Comparison of ENCODE assay signal across 31 cellular contexts in the genomic region with DNA sequence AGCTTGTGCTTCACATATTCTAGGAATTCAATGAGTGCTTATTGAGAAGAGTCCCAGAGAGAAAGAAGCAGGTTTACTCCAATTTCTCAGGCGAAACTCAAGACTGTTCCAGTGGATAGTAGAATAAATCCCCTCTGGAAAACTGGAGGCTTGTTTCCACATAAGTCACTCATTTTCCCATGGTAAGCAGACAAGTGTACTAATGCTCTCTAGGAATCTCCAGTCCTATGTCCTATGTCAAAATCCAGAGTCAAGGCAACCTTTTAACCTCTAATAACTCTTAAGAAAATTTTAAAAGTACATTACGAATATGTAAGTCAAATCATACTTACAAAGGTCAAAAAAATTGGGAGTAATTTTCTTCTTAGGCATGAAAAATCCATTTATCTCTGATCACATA. TPM values are rescaled to one million over a fixed set of nuclear protein-coding genes. Genes with fewer than 3 reads are reported as not detected.
"Had no signal": no experiment of that assay in that cellular context is flagged by ENCODE, and none has a peak within 500 bp of the region (broad histone marks: within the 10 kb centered on the region; RNA-seq: fewer than 3 reads in every experiment).

No MANE protein-coding gene starts in this region.

- FAIRE-seq: urothelium cell line had no signal

- H3K9me3 ChIP-seq: stomach, suprapubic skin, testis, thoracic aorta, thyroid gland, tibial artery, tibial nerve, transverse colon, upper lobe of left lung, upper lobe of right lung, uterus, vagina had no signal

- H3K4me1 ChIP-seq: stomach, suprapubic skin, testis, thyroid gland, tibial artery, tibial nerve, upper lobe of left lung, upper lobe of right lung, uterus, vagina had no signal

- H3K4me3 ChIP-seq: stomach, suprapubic skin, testis, thoracic aorta, thyroid gland, tibial artery, tibial nerve, transverse colon, upper lobe of left lung, upper lobe of right lung, uterus, vagina had no signal

- DNase-seq: stimulated activated CD4-positive, alpha-beta T cell treated with anti-CD3 and anti-CD28 coated beads, Interleukin-2, amount 100 ng/mL, for 48 hours; stimulated activated CD4-positive, alpha-beta T cell treated with anti-CD3 and anti-CD28 coated beads, Interleukin-4, amount 100 ng/mL, for 1 hour; stimulated activated CD4-positive, alpha-beta T cell treated with anti-CD3 and anti-CD28 coated beads, Interleukin-4, amount 100 ng/mL, for 24 hours; stimulated activated CD4-positive, alpha-beta T cell treated with anti-CD3 and anti-CD28 coated beads, Interleukin-4, amount 100 ng/mL, for 4 hours; stimulated activated CD8-positive, alpha-beta memory T cell treated with anti-CD3 and anti-CD28 coated beads, Interleukin-4, amount 100 ng/mL, for 48 hours; stimulated activated naive B cell treated with anti-CD40 and anti-IgM and Interleukin-4, amounts not matched to agents 10 μg/mL and 1 μg/mL and 100 μg/mL, for 72 hours; stimulated activated naive CD4-positive, alpha-beta T cell; stimulated activated naive CD4-positive, alpha-beta T cell treated with Interleukin-2 at 50 U/mL for 16 hours; stimulated activated naive CD8-positive, alpha-beta T cell treated with anti-CD3 and anti-CD28 coated beads, Interleukin-15, amount 100 ng/mL, for 72 hours; stimulated activated naive CD8-positive, alpha-beta T cell treated with anti-CD3 and anti-CD28 coated beads, Interleukin-15, Interleukin-2, amounts not matched to agents 100 U/mL and 50 U/mL, for 24 hours; stomach; substantia nigra; testis; thyroid gland; tibial artery; transverse colon; trophoblast cell; upper lobe of left lung; upper lobe of right lung; uterus had no signal

- H3K27me3 ChIP-seq: stomach, suprapubic skin, testis, thyroid gland, tibial artery, tibial nerve, transverse colon, upper lobe of left lung, upper lobe of right lung, uterus, vagina had no signal

- H3K36me3 ChIP-seq: thyroid gland, uterus had no signal

- ATAC-seq: stimulated activated effector memory CD8-positive, alpha-beta T cell treated with anti-CD3 and anti-CD28 coated beads, Interleukin-12 subunit alpha, Interleukin-12 subunit beta, amount 100 ng/mL, for 72 hours; stimulated activated memory B cell treated with anti-CD40 and anti-IgM and Interleukin-4, amounts not matched to agents 10 μg/mL and 1 μg/mL and 100 μg/mL, for 72 hours; stimulated activated naive B cell treated with anti-CD40 and anti-IgM and Interleukin-4, amounts not matched to agents 10 μg/mL and 1 μg/mL and 100 μg/mL, for 72 hours; stimulated activated naive CD8-positive, alpha-beta T cell treated with anti-CD3 and anti-CD28 coated beads, Interleukin-15, amount 100 ng/mL, for 72 hours; stimulated activated naive CD8-positive, alpha-beta T cell treated with anti-CD3 and anti-CD28 coated beads, Interleukin-15, Interleukin-2, amounts not matched to agents 100 U/mL and 50 U/mL, for 24 hours; upper lobe of right lung had no signal

- H3K27ac ChIP-seq: stomach, suprapubic skin, testis, thoracic aorta, thyroid gland, tibial artery, tibial nerve, transverse colon, upper lobe of left lung, upper lobe of right lung, uterus, vagina had no signal

RNA-seq across cellular contexts. Expression of a gene that starts 35.2 kb away (rescaled TPM):
- total RNA-seq: subcutaneous adipose tissue, suprapubic skin, temporal lobe, thoracic aorta, thyroid gland, tibial nerve, transverse colon, upper lobe of right lung, ureter, urinary bladder, uterus, vagina had no signal
- polyA plus RNA-seq: stomach, urinary bladder had no signal
